ENCODE assay signal across 24 cellular contexts in the genomic region with DNA sequence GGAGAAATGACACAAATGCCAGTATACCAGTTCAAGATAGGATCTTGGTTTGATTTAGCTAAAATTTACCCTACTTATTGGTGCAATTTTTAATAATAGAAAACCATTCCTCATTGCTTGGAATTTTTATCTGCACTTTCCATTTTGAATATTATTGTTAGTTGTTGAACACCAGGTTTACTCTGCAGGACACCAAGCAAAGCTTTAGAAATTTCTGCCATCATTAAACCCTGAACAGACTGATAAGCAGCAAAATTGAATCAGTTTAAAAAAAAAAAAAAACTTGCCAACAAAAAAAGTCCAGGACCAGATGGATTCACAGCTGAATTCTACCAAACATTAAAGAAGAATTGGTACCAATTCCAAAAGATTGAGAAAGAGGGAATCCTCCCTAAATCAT.
"Had no signal": no experiment of that assay in that cellular context is flagged by ENCODE, and none has a peak within 500 bp of the region (broad histone marks: within the 10 kb centered on the region; RNA-seq: fewer than 3 reads in every experiment).

No MANE protein-coding gene starts in this region.

- H3K4me1 ChIP-seq: colonic mucosa had no signal

- H3K4me3 ChIP-seq: colonic mucosa, esophagus squamous epithelium, gastrocnemius medialis, heart right ventricle, left lung, lower lobe of right lung had no signal

- ATAC-seq: effector memory CD8-positive, alpha-beta T cell; esophagus mucosa; gastrocnemius medialis; heart right ventricle; left cardiac atrium; left lung; left ventricle myocardium superior; lower lobe of right lung; naive thymus-derived CD4-positive, alpha-beta T cell had no signal

- H3K27me3 ChIP-seq: colonic mucosa, esophagus squamous epithelium, gastrocnemius medialis, heart right ventricle, left lung had no signal

- H3K27me3 Mint-ChIP-seq: dendritic cell treated with granulocyte-macrophage colony-stimulating factor and Interleukin-4, amounts not matched to agents 40 ng/mL and 50 ng/mL, for 4 days; effector memory CD8-positive, alpha-beta T cell; naive thymus-derived CD4-positive, alpha-beta T cell had no signal

- H3K4me3 Mint-ChIP-seq: dendritic cell treated with granulocyte-macrophage colony-stimulating factor and Interleukin-4, amounts not matched to agents 40 ng/mL and 50 ng/mL, for 4 days; effector memory CD8-positive, alpha-beta T cell; endodermal cell; naive thymus-derived CD4-positive, alpha-beta T cell had no signal

- H3K9me3 Mint-ChIP-seq: dendritic cell treated with granulocyte-macrophage colony-stimulating factor and Interleukin-4, amounts not matched to agents 40 ng/mL and 50 ng/mL, for 4 days; effector memory CD8-positive, alpha-beta T cell; endodermal cell had no signal

- H3K27ac ChIP-seq: colonic mucosa, epithelial cell of prostate, esophagus squamous epithelium, gastrocnemius medialis, heart right ventricle, left lung, lower lobe of right lung had no signal

- DNase-seq: colonic mucosa; cortex of kidney; effector CD8-positive, alpha-beta T cell; effector memory CD8-positive, alpha-beta T cell; endodermal cell; erythroblast; esophagus squamous epithelium; foreskin fibroblast; foreskin melanocyte; gastrocnemius medialis; glutamatergic neuron; head of caudate nucleus; heart right ventricle; hippocampal formation; left cardiac atrium; left lung; left ventricle myocardium superior; lower lobe of right lung; mesendoderm; midbrain; naive thymus-derived CD4-positive, alpha-beta T cell had no signal

- H3K36me3 ChIP-seq: colonic mucosa, esophagus squamous epithelium, gastrocnemius medialis, heart right ventricle, left lung, lower lobe of right lung had no signal

- H3K27ac Mint-ChIP-seq: endodermal cell; naive thymus-derived CD4-positive, alpha-beta T cell had no signal
